ENCODE assay signal across 17 cellular contexts in the genomic region with DNA sequence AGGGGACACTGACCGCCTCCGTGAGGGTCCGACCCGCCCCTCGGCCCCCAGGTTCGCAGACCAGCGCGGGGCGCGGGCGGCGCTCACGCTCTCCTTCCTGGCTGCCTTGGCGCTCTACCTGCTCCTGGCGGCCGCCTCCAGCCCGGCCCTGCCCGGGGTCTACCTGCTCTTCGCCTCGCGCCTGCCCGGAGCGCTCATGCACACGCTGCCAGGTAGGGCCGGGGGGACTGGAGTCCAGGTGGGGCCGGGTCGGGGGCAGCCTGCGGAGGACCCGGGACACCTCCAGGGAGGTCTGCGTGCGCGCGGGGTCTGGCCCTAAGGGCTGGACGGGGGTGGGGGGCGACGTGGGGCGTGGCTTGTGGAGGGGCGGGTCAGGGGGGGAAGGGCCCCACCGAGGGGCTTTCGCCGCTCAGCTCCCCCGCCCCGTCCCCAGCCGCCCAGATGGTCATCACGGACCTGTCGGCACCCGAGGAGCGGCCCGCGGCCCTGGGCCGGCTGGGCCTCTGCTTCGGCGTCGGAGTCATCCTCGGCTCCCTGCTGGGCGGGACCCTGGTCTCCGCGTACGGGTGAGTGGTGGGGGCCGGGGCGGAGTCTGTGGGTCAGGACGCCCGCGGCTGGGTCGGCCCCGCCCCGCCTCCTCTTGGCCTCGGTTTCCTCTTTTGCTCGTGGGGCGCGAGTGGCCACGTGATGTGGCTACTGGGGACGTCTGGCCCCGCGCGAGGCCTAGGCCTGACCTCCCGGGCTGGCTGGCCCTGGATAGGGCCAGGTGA. TPM values are rescaled to one million over a fixed set of nuclear protein-coding genes. Genes with fewer than 3 reads are reported as not detected.
"Had no signal": no experiment of that assay in that cellular context is flagged by ENCODE, and none has a peak within 500 bp of the region (broad histone marks: within the 10 kb centered on the region; RNA-seq: fewer than 3 reads in every experiment).

No MANE protein-coding gene starts in this region.

- ATAC-seq: foreskin keratinocyte; mucosa of descending colon; naive thymus-derived CD8-positive, alpha-beta T cell; T-helper 17 cell had no signal

- H3K4me3 ChIP-seq: lung, mucosa of descending colon, spleen, thoracic aorta had no signal

- H3K9me3 ChIP-seq: mucosa of descending colon, thoracic aorta had no signal

- H3K27ac ChIP-seq: foreskin keratinocyte, heart left ventricle, spleen, thoracic aorta had no signal

- H3K36me3 ChIP-seq: heart left ventricle, thoracic aorta had no signal

- DNase-seq: activated CD4-positive, CD25-positive, alpha-beta regulatory T cell; activated effector memory CD4-positive, alpha-beta T cell treated with Interleukin-2 at 50 U/mL for 16 hours; activated T-cell treated with anti-CD3 and anti-CD28 coated beads, Interleukin-2, amount 50 U/mL, for 1 hour; amygdala; foreskin keratinocyte; heart left ventricle; kidney; mucosa of descending colon; naive thymus-derived CD8-positive, alpha-beta T cell; posterior cingulate gyrus; spleen; stimulated activated naive CD4-positive, alpha-beta T cell treated with Interleukin-2 at 50 U/mL for 16 hours; T-helper 17 cell had no signal

- FAIRE-seq: bronchial epithelial cell, kidney, TTC549 had no signal

- H3K27me3 ChIP-seq: foreskin keratinocyte had no signal

RNA-seq across cellular contexts. Expression of a gene that starts 19.9 kb away (rescaled TPM):
- polyA plus RNA-seq: naive thymus-derived CD8-positive, alpha-beta T cell had no signal
